2 cellular contexts compared by ENCODE assay signal in genomic region chr17:44776628-44777393, GRCh38.
TF ChIP-seq lines count a peak whose summit lies in the region.

No MANE protein-coding gene starts in this region.

TF ChIP-seq in SK-N-SH, 30 proteins besides CTCF, POLR2A, EP300 and RAD21 (continued from another document):
- TF ChIP-seq IRF3 (IDR thresholded peaks at IDR 0.05; ENCODE audit: low read depth, low read length) (no peak), GABPA (IDR thresholded peaks at IDR 0.05; ENCODE audit: low read depth) (no peak), FOSL2 (IDR thresholded peaks at IDR 0.05; ENCODE audit: borderline replicate concordance, low read depth) (no peak), FOXJ3 (CRISPR knock-in tag; IDR thresholded peaks at IDR 0.05) (no peak), REST (IDR thresholded peaks at IDR 0.05; ENCODE audit: low read depth, low read length) (no peak), FOXM1 (IDR thresholded peaks at IDR 0.05; ENCODE audit: low read depth) (no peak), TEAD4 (IDR thresholded peaks at IDR 0.05; ENCODE audit: borderline replicate concordance, insufficient read depth) (no peak), JUND (IDR thresholded peaks at IDR 0.05) (no peak), MAX (IDR thresholded peaks at IDR 0.05; ENCODE audit: low read depth) (no peak), SIN3A (IDR thresholded peaks at IDR 0.05; ENCODE audit: borderline replicate concordance, low read depth, low read length) (no peak), USF1 (IDR thresholded peaks at IDR 0.05; ENCODE audit: borderline replicate concordance, low read depth) (no peak), YY1 (IDR thresholded peaks at IDR 0.05; ENCODE audit: low read depth) (no peak), EZH2phosphoT487 (IDR thresholded peaks at IDR 0.05; ENCODE audit: borderline replicate concordance, low read depth) (no peak), GATA2 (CRISPR knock-in tag; IDR thresholded peaks at IDR 0.05) (no peak), USF2 (IDR thresholded peaks at IDR 0.05; ENCODE audit: borderline replicate concordance, low read depth, low read length) (no peak), SMC3 (IDR thresholded peaks at IDR 0.05; ENCODE audit: low read depth, low read length) (no peak)
TF ChIP-seq in SK-N-SH: peak in this region for 0.

TF ChIP-seq in SK-N-SH treated with all-trans-retinoic acid at 6 μM for 48 hours, 23 proteins besides CTCF, POLR2A, EP300 and RAD21 (continued from another document):
- no peak for TF ChIP-seq CREB5 (CRISPR knock-in tag; IDR thresholded peaks at IDR 0.05; ENCODE audit: low read depth)
- no peak for TF ChIP-seq ESRRG (CRISPR knock-in tag; IDR thresholded peaks at IDR 0.05)
- TF ChIP-seq ZFP30 (CRISPR knock-in tag; IDR thresholded peaks at IDR 0.05) = no peak
- TF ChIP-seq ZC3H10 (CRISPR knock-in tag; IDR thresholded peaks at IDR 0.05) = no peak
- no peak for TF ChIP-seq TOX (CRISPR knock-in tag; IDR thresholded peaks at IDR 0.05; ENCODE audit: borderline replicate concordance)
TF ChIP-seq in SK-N-SH treated with all-trans-retinoic acid at 6 μM for 48 hours: peak in this region for 0.
